8 cellular contexts compared by ENCODE assay signal in the genomic region with DNA sequence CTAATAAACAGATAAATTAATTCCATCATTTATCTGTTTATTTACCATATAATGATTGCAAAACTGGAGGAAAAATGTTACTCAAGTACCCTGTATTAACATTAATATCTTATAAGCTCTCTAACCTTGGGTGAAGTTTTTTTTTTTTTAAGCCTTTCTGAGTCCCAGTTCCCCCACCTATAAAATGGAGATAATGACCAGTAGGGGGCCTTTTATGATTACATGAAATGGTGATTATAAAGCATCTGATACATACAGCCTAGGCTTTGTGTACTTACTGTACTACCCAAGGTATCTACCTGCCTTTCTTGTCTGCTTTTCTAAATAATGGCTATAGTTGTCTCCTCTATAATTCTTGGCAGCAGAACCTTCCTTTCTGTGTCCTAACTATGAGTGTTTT. TPM values are rescaled to one million over a fixed set of nuclear protein-coding genes. Genes with fewer than 3 reads are reported as not detected.
DNase-seq lines count a peak whose midpoint lies in the region; ATAC-seq and FAIRE-seq lines count a peak whose summit lies in the region.

No MANE protein-coding gene starts in this region.

- no peak overlapping the region for H3K9ac ChIP-seq in adipocyte (ENCODE audit: low read length)

- H3K36me3 ChIP-seq in adipocyte (ENCODE audit: control insufficient read depth, insufficient read depth, low read length, severe bottlenecking) = no peaks in the 10 kb centered on the region

- H3K4me1 ChIP-seq in adipocyte (ENCODE audit: control insufficient read depth, insufficient read depth, low read length) = no peaks in the 10 kb centered on the region

- no peaks in the 10 kb centered on the region for H3K27me3 ChIP-seq in adipocyte (replicated peaks; ENCODE audit: control insufficient read depth, insufficient read depth, low read length)

- FAIRE-seq in HTR-8/SVneo (lab: Jason Lieb, UNC) = no peak

- no peaks in the 10 kb centered on the region for H3K9me3 ChIP-seq in adipocyte (ENCODE audit: control insufficient read depth, low read length)

- peak; percentile 39 for DNase-seq in DMS153 treated with DMSO at 0.1 percent for 48 hours (lab: John Stamatoyannopoulos, UW; ENCODE audit: unreplicated experiment)
- DNase-seq in M059J (ENCODE audit: low read depth) = peak; percentile 37
- DNase-seq in adipocyte (ENCODE audit: low read depth) = peak; percentile 54
- peak; percentile 28 for DNase-seq in myocyte (ENCODE audit: low read depth)
- no peak for DNase-seq in HTR-8/SVneo (ENCODE audit: insufficient read length, low spot score)
- DNase-seq in NCI-H1048 (lab: John Stamatoyannopoulos, UW) = no peak
- no peak for DNase-seq in activated CD8-positive, alpha-beta memory T cell treated with anti-CD3 and anti-CD28 coated beads, Interleukin-2, amount 50 U/mL, for 48 hours

- no peak for ATAC-seq in HG03045 (IDR thresholded peaks at IDR 0.05; ENCODE audit: unreplicated experiment)

- H3K4me3 ChIP-seq in adipocyte (ENCODE audit: low read length) = no peak overlapping the region

RNA-seq across cellular contexts. Expression of a gene that starts 22.6 kb away (rescaled TPM):
- total RNA-seq in M059J (2014; rRNA removed; shearing (Covaris generic)) = 0.34 and 0.99 TPM in 2 replicates
- total RNA-seq in myocyte = not detected in 2 replicates
- not detected for polyA plus RNA-seq in myocyte (2012)

RNA-seq across cellular contexts. Expression of a gene that starts 22.6 kb away (rescaled TPM):
- 0.84 and 1.6 TPM in 2 replicates for total RNA-seq in M059J (2014; rRNA removed; shearing (Covaris generic))
- not detected in 2 replicates for total RNA-seq in myocyte
- polyA plus RNA-seq in myocyte (2012) = not detected

RNA-seq across cellular contexts. Expression of a gene that starts 44.1 kb away (rescaled TPM):
- 0.47 and 0.69 TPM in 2 replicates for total RNA-seq in M059J (2014; rRNA removed; shearing (Covaris generic))
- 30.0 and 67.0 TPM in 2 replicates for total RNA-seq in myocyte
- polyA plus RNA-seq in myocyte (2012) = 94.4 TPM

Comparison
In these comparisons a context has a peak if more than half of its experiments do, and no peak if none do; other contexts are left out.
1. DNase-seq: peak in DMS153 treated with DMSO at 0.1 percent for 48 hours (single experiment), M059J (single experiment), adipocyte (single experiment) and myocyte (single experiment); none in HTR-8/SVneo (single experiment), NCI-H1048 (single experiment) and activated CD8-positive, alpha-beta memory T cell treated with anti-CD3 and anti-CD28 coated beads, Interleukin-2, amount 50 U/mL, for 48 hours (single experiment).
2. RNA of a gene that starts 44.1 kb away (total RNA-seq): 30.0 to 67.0 TPM in myocyte; 0.47 to 0.69 TPM in M059J; every median in the first group is over 10 times any median in the second.